In genomic region chr1:236760986-236761385, GRCh38 we compare ENCODE assay signal across 16 cellular contexts. TPM values are rescaled to one million over a fixed set of nuclear protein-coding genes. Genes with fewer than 3 reads are reported as not detected.
DNase-seq lines count a peak whose midpoint lies in the region; FAIRE-seq and TF ChIP-seq lines count a peak whose summit lies in the region.
"Had no signal": no experiment of that assay in that cellular context is flagged by ENCODE, and none has a peak within 500 bp of the region (broad histone marks: within the 10 kb centered on the region; RNA-seq: fewer than 3 reads in every experiment).

No MANE protein-coding gene starts in this region.

- no peak for TF ChIP-seq EP300 in H1 (IDR thresholded peaks at IDR 0.05; ENCODE audit: borderline replicate concordance in 1 of 2, low read depth in 2 of 2, low read length in 2 of 2)

- H3K79me2 ChIP-seq in mammary epithelial cell (ENCODE audit: insufficient read depth, low read length): no peaks in the 10 kb centered on the region
- no peaks in the 10 kb centered on the region for H3K79me2 ChIP-seq in H1 (ENCODE audit: control insufficient read depth in 1 of 2, insufficient read depth in 2 of 2, low read length in 2 of 2)
- H3K79me2 ChIP-seq in hepatocyte: no peaks in the 10 kb centered on the region
- H3K79me2 ChIP-seq in trophoblast cell (ENCODE audit: control insufficient read depth, insufficient read depth, low read length, poor library complexity): no peaks in the 10 kb centered on the region

- H3K23ac ChIP-seq in H1 (ENCODE audit: insufficient read length): no peak overlapping the region
- H3K23ac ChIP-seq in trophoblast cell (ENCODE audit: low read length): no peak overlapping the region

- no peaks in the 10 kb centered on the region for H3K36me3 Mint-ChIP-seq in activated CD4-positive, alpha-beta T cell treated with anti-CD3 and anti-CD28 coated beads, Interleukin-2, amount 10 ng/mL, durations not matched to agents 7 days and 5 days (ENCODE audit: low read depth)
- H3K36me3 Mint-ChIP-seq: CD8-positive, alpha-beta memory T cell had no signal

- H3K9ac ChIP-seq in mammary epithelial cell (ENCODE audit: insufficient read depth, low read length) (no peak overlapping the region), H1 (replicated peaks in 1 of 4; ENCODE audit: extremely low read depth in 1 of 4, low read depth in 3 of 4, low read length in 3 of 4) (no peak overlapping the region), trophoblast cell (ENCODE audit: low read length) (no peak overlapping the region)
- H3K9ac ChIP-seq: GM23248 had no signal

- peak overlapping the region; percentile 66 for H2AFZ ChIP-seq in mammary epithelial cell (ENCODE audit: low read depth, low read length)
- H2AFZ ChIP-seq in H1 (ENCODE audit: low read length): no peak overlapping the region
- H2AFZ ChIP-seq in hepatocyte: no peak overlapping the region
- H2AFZ ChIP-seq in trophoblast cell (ENCODE audit: insufficient read depth, low read length, poor library complexity): no peak overlapping the region
- H2AFZ ChIP-seq: GM23248 had no signal

- dilution Hi-C loops in mammary epithelial cell (cut with HindIII; ENCODE audit: low sequenced_read_pairs): no loop called here

- H3K18ac ChIP-seq in H1 (ENCODE audit: extremely low read depth, low read length) (no peak overlapping the region), trophoblast cell (ENCODE audit: low read length) (no peak overlapping the region)

- peaks cover 4% of the 10 kb centered on the region for H3K4me1 Mint-ChIP-seq in activated CD4-positive, alpha-beta T cell treated with anti-CD3 and anti-CD28 coated beads, Interleukin-2, amount 10 ng/mL, durations not matched to agents 7 days and 5 days

- in situ Hi-C loops in mammary epithelial cell (cut with MboI; ENCODE audit: low sequenced_read_pairs in 2 of 2): loop anchor here in 1 of 2 donors (25.0 kb wide), 1 partner anchor 626 kb away; no protein-coding TSS in a partner anchor

- no peak overlapping the region for H2BK20ac ChIP-seq in H1 (ENCODE audit: low read length)

- no peak overlapping the region for H3K4me3 ChIP-seq in mammary epithelial cell (replicated peaks in 1 of 3; ENCODE audit: insufficient read depth in 1 of 3, low read depth in 2 of 3, low read length in 3 of 3)
- no peak overlapping the region for H3K4me3 ChIP-seq in breast epithelium
- no peak overlapping the region for H3K4me3 ChIP-seq in H1 (ENCODE audit: extremely low read depth in 1 of 4, insufficient read depth in 2 of 4, low read depth in 3 of 4, low read length in 4 of 4)
- no peak overlapping the region for H3K4me3 ChIP-seq in hepatocyte
- H3K4me3 ChIP-seq in trophoblast cell (ENCODE audit: low read depth, low read length): no peak overlapping the region
- H3K4me3 ChIP-seq: GM12878, GM23248 had no signal

- TF ChIP-seq CTCF in mammary epithelial cell (conservative IDR thresholded peaks at IDR 0.05 in 1 of 2, IDR thresholded peaks at IDR 0.05 in 1 of 2; ENCODE audit: extremely low read depth in 1 of 2, insufficient read depth in 1 of 2, low read depth in 1 of 2, low read length in 2 of 2): no peak
- no peak for TF ChIP-seq CTCF in breast epithelium (IDR thresholded peaks at IDR 0.05)
- no peak for TF ChIP-seq CTCF in H1 (IDR thresholded peaks at IDR 0.05; ENCODE audit: control extremely low read depth in 1 of 3, insufficient read depth in 1 of 3, low read depth in 1 of 3, low read length in 3 of 3)
- no peak for TF ChIP-seq CTCF in hepatocyte (IDR thresholded peaks at IDR 0.05; ENCODE audit: poor library complexity)

- no peak overlapping the region for H3K27ac Mint-ChIP-seq in activated CD4-positive, alpha-beta T cell treated with anti-CD3 and anti-CD28 coated beads, Interleukin-2, amount 10 ng/mL, durations not matched to agents 7 days and 5 days
- H3K27ac Mint-ChIP-seq: CD8-positive, alpha-beta memory T cell had no signal

- no TSS peak for BruUV-seq in mammary epithelial cell (replicated peaks; lab: Mats Ljungman, UMichigan)

- H2BK5ac ChIP-seq in H1 (ENCODE audit: low read depth, low read length): no peak overlapping the region
- peak overlapping the region; percentile 22 for H2BK5ac ChIP-seq in trophoblast cell (ENCODE audit: low read depth, low read length, poor library complexity)

- H3K56ac ChIP-seq in H1 (replicated peaks; ENCODE audit: insufficient read length, low read depth, low read length): no peak overlapping the region

- TF ChIP-seq RAD21 in H1 (IDR thresholded peaks at IDR 0.05 in 1 of 2, conservative IDR thresholded peaks at IDR 0.05 in 1 of 2; ENCODE audit: low read depth in 2 of 2, low read length in 2 of 2): no peak

- H2BK15ac ChIP-seq in H1 (ENCODE audit: low read length): no peak overlapping the region

- H3K9me3 ChIP-seq in mammary epithelial cell (replicated peaks; ENCODE audit: insufficient read depth, low read length): no peaks in the 10 kb centered on the region
- H3K9me3 ChIP-seq in breast epithelium: no peaks in the 10 kb centered on the region
- H3K9me3 ChIP-seq in H1 (ENCODE audit: insufficient read depth in 2 of 2, low read depth in 1 of 2, low read length in 1 of 2): no peaks in the 10 kb centered on the region
- no peaks in the 10 kb centered on the region for H3K9me3 ChIP-seq in hepatocyte (ENCODE audit: low read depth)
- no peaks in the 10 kb centered on the region for H3K9me3 ChIP-seq in trophoblast cell (ENCODE audit: insufficient read depth, low read depth, low read length)
- H3K9me3 ChIP-seq: Caco-2 had no signal

- H3K14ac ChIP-seq in H1 (ENCODE audit: insufficient read length) (no peak overlapping the region), trophoblast cell (ENCODE audit: low read length) (no peak overlapping the region)

- H3K9me3 Mint-ChIP-seq in activated CD4-positive, alpha-beta T cell treated with anti-CD3 and anti-CD28 coated beads, Interleukin-2, amount 10 ng/mL, durations not matched to agents 7 days and 5 days: no peaks in the 10 kb centered on the region
- H3K9me3 Mint-ChIP-seq: CD8-positive, alpha-beta memory T cell had no signal

- H3K79me1 ChIP-seq in H1 (ENCODE audit: low read depth, low read length) (no peaks in the 10 kb centered on the region), trophoblast cell (ENCODE audit: low read length) (peaks cover 1% of the 10 kb centered on the region)

- H3K36me3 ChIP-seq in mammary epithelial cell (ENCODE audit: insufficient read depth, low read length) (no peaks in the 10 kb centered on the region), breast epithelium (no peaks in the 10 kb centered on the region), H1 (ENCODE audit: control insufficient read depth in 2 of 4, insufficient read depth in 4 of 4, low read length in 3 of 4) (no peaks in the 10 kb centered on the region), hepatocyte (replicated peaks; ENCODE audit: insufficient read depth, low read depth) (no peaks in the 10 kb centered on the region), trophoblast cell (ENCODE audit: control insufficient read depth in 1 of 2, insufficient read depth in 2 of 2, low read length in 2 of 2) (no peaks in the 10 kb centered on the region)

- H3K27ac ChIP-seq in mammary epithelial cell (ENCODE audit: insufficient read depth, low read depth, low read length) (no peak overlapping the region), breast epithelium (no peak overlapping the region), H1 (ENCODE audit: low read depth, low read length) (no peak overlapping the region), hepatocyte (peak overlapping the region; percentile 5), trophoblast cell (ENCODE audit: low read depth, low read length) (no peak overlapping the region)
- H3K27ac ChIP-seq: 22Rv1, GM23248 had no signal

- H3K4me1 ChIP-seq in mammary epithelial cell (ENCODE audit: insufficient read depth, low read length): no peaks in the 10 kb centered on the region
- H3K4me1 ChIP-seq in breast epithelium: no peaks in the 10 kb centered on the region
- no peaks in the 10 kb centered on the region for H3K4me1 ChIP-seq in H1 (replicated peaks in 1 of 4; ENCODE audit: control insufficient read depth in 3 of 4, insufficient read depth in 4 of 4, low read length in 3 of 4)
- peaks cover 4% of the 10 kb centered on the region for H3K4me1 ChIP-seq in hepatocyte (ENCODE audit: insufficient read depth)
- H3K4me1 ChIP-seq in trophoblast cell (ENCODE audit: control insufficient read depth in 1 of 2, insufficient read depth in 2 of 2, low read length in 2 of 2): peaks cover 0 to 2% of the 10 kb centered on the region in 2 experiments

- H3K27me3 ChIP-seq in mammary epithelial cell (ENCODE audit: insufficient read depth, low read length) (no peaks in the 10 kb centered on the region), breast epithelium (no peaks in the 10 kb centered on the region), H1 (replicated peaks in 1 of 4; ENCODE audit: control insufficient read depth in 3 of 4, extremely low read depth in 1 of 4, insufficient read depth in 3 of 4, low read length in 3 of 4) (peaks cover 0 to 1% (median 0%) of the 10 kb centered on the region in 4 experiments; a peak in 1 of 7 replicates), hepatocyte (no peaks in the 10 kb centered on the region), trophoblast cell (ENCODE audit: insufficient read depth, low read length) (no peaks in the 10 kb centered on the region)

- H4K91ac ChIP-seq in H1 (replicated peaks; ENCODE audit: insufficient read length, low read length) (no peak overlapping the region), trophoblast cell (ENCODE audit: low read depth, low read length) (peak overlapping the region; percentile 10)

- H3K4me3 Mint-ChIP-seq in activated CD4-positive, alpha-beta T cell treated with anti-CD3 and anti-CD28 coated beads, Interleukin-2, amount 10 ng/mL, durations not matched to agents 7 days and 5 days: no peak overlapping the region
- H3K4me3 Mint-ChIP-seq: CD8-positive, alpha-beta memory T cell had no signal

- H3K27me3 Mint-ChIP-seq in activated CD4-positive, alpha-beta T cell treated with anti-CD3 and anti-CD28 coated beads, Interleukin-2, amount 10 ng/mL, durations not matched to agents 7 days and 5 days: peaks cover 3% of the 10 kb centered on the region

- H3K23me2 ChIP-seq in H1 (ENCODE audit: low read depth, low read length): no peaks in the 10 kb centered on the region

- H3K9me2 ChIP-seq in hepatocyte (replicated peaks; ENCODE audit: insufficient read depth): no peaks in the 10 kb centered on the region

- no peak overlapping the region for H4K5ac ChIP-seq in H1 (ENCODE audit: insufficient read length, low read depth, low read length)

- H2BK12ac ChIP-seq in H1 (ENCODE audit: low read depth, low read length) (0 out of 2 replicates have a peak overlapping the region, but pooled peaks have one; percentile 17), trophoblast cell (ENCODE audit: low read length) (no peak overlapping the region)

- no peak for DNase-seq in mammary epithelial cell
- DNase-seq in breast epithelium (ENCODE audit: low spot score in 2 of 2): no peak
- DNase-seq in H1 (ENCODE audit: low read depth in 1 of 2, low spot score in 2 of 2): no peak
- no peak for DNase-seq in hepatocyte (ENCODE audit: low spot score)
- DNase-seq in trophoblast cell: no peak
- no peak for DNase-seq in ecto neural progenitor cell (ENCODE audit: low spot score)
- no peak for DNase-seq in activated CD4-positive, alpha-beta T cell treated with anti-CD3 and anti-CD28 coated beads, Interleukin-2, amount 10 ng/mL, durations not matched to agents 7 days and 5 days
- DNase-seq in DMS79 (lab: John Stamatoyannopoulos, UW): no peak
- DNase-seq: Caco-2; CD8-positive, alpha-beta memory T cell; DMS53; GM23248; H7 had no signal

- 51% methylated on average over 14 of the region's 14 CpGs for WGBS in mammary epithelial cell (ENCODE audit: low coverage, missing lambda C conversion rate)
- 90% methylated on average over 14 of the region's 14 CpGs; no CpG with 5 or more reads in 1 of the 2 experiments for WGBS in H1 (ENCODE audit: extremely low coverage in 1 of 2, insufficient coverage in 1 of 2, insufficient read length in 1 of 2, insufficient replicate concordance in 2 of 2, low coverage in 1 of 2, low lambda C conversion rate in 2 of 2, missing lambda C conversion rate in 1 of 2), 2 experiments
- 72% methylated on average over 14 of the region's 14 CpGs for WGBS in hepatocyte (ENCODE audit: low lambda C conversion rate, missing lambda C conversion rate)
- no CpG with 5 or more reads among the region's 14 CpGs for WGBS in trophoblast cell (ENCODE audit: extremely low coverage, insufficient coverage, insufficient read length)

- H3K4me2 ChIP-seq in mammary epithelial cell (ENCODE audit: insufficient read depth, low read depth, low read length): no peak overlapping the region
- no peak overlapping the region for H3K4me2 ChIP-seq in H1 (ENCODE audit: insufficient read depth in 1 of 2, low read depth in 2 of 2, low read length in 2 of 2)
- no peak overlapping the region for H3K4me2 ChIP-seq in hepatocyte
- no peak overlapping the region for H3K4me2 ChIP-seq in trophoblast cell (ENCODE audit: low read length)

- intact Hi-C loops in mammary epithelial cell (cut with micrococcal nuclease) (no loop called here), breast epithelium (cut with DNase I; ENCODE audit: low total_unique reads) (no loop called here)

- H2AK5ac ChIP-seq in H1 (ENCODE audit: low read depth, low read length) (no peak overlapping the region), trophoblast cell (ENCODE audit: low read length) (no peak overlapping the region)

- FAIRE-seq in H1 (lab: Jason Lieb, UNC): no peak
- FAIRE-seq: GM12878, GM18507 had no signal

- no peak for TF ChIP-seq POLR2A in breast epithelium (IDR thresholded peaks at IDR 0.05)
- TF ChIP-seq POLR2A in H1 (IDR thresholded peaks at IDR 0.05; ENCODE audit: control extremely low read depth in 1 of 2, low read depth in 2 of 2, low read length in 2 of 2): no peak

- POLR2A ChIA-PET in H1 (lab: Charles Lee; ENCODE audit: partially characterized antibody): no interaction called here
- POLR2A ChIA-PET in activated CD4-positive, alpha-beta T cell treated with anti-CD3 and anti-CD28 coated beads, Interleukin-2, amount 10 ng/mL, durations not matched to agents 7 days and 5 days (lab: Charles Lee): no interaction called here

- H4K20me1 ChIP-seq in mammary epithelial cell (ENCODE audit: insufficient read depth, low read length): no peaks in the 10 kb centered on the region
- H4K20me1 ChIP-seq in H1 (replicated peaks in 1 of 2; ENCODE audit: control insufficient read depth in 1 of 2, insufficient read depth in 2 of 2, low read length in 2 of 2): no peaks in the 10 kb centered on the region
- no peaks in the 10 kb centered on the region for H4K20me1 ChIP-seq in hepatocyte (ENCODE audit: insufficient read depth, poor library complexity, severe bottlenecking)

- H3K4ac ChIP-seq in H1 (replicated peaks; ENCODE audit: insufficient read length, low read depth, low read length) (no peak overlapping the region), trophoblast cell (ENCODE audit: low read depth, low read length) (no peak overlapping the region)

- no peak overlapping the region for H2BK120ac ChIP-seq in H1 (replicated peaks; ENCODE audit: low read depth, low read length)
- H2BK120ac ChIP-seq in trophoblast cell (ENCODE audit: insufficient read depth, low read length, poor library complexity): no peak overlapping the region

- H4K8ac ChIP-seq in H1 (ENCODE audit: extremely low read depth, insufficient read depth, low read length) (no peak overlapping the region), trophoblast cell (ENCODE audit: low read depth, low read length) (no peak overlapping the region)

- no peak overlapping the region for H4K12ac ChIP-seq in trophoblast cell (ENCODE audit: low read depth, low read length)

- CTCF ChIA-PET in mammary epithelial cell (lab: Charles Lee; ENCODE audit: low non-redundant PET) (no interaction called here), H1 (lab: Charles Lee; ENCODE audit: partially characterized antibody) (interaction anchor here (0.9 to 3.4 kb wide), 9 partner anchors 10 to 121 kb away, joined by 3 to 34 read pairs (median 13); no protein-coding TSS in a partner anchor)
- CTCF ChIA-PET in activated CD4-positive, alpha-beta T cell treated with anti-CD3 and anti-CD28 coated beads, Interleukin-2, amount 10 ng/mL, durations not matched to agents 7 days and 5 days (lab: Charles Lee): no interaction called here

RNA-seq across cellular contexts. Expression of gene MTR, which starts 34.1 kb away (rescaled TPM):
- total RNA-seq in mammary epithelial cell: 10 to 100 TPM; 36.7 to 39.8 TPM
- polyA plus RNA-seq in mammary epithelial cell: 8.1 TPM
- polyA minus RNA-seq in mammary epithelial cell: 29.2 TPM
- total RNA-seq in breast epithelium: 10 to 100 TPM; 30.5 to 32.3 (median 31.7) TPM
- total RNA-seq in H1 (2021; fragmentation: NEBNext Ultra II Directional; extraction: Animal tissue kit (Norgen Biotek cat#: 25700)): 24.2 and 27.4 TPM in 2 replicates
- polyA plus RNA-seq in H1 (2011; rRNA removed): 4.4 and 4.8 TPM in 2 replicates
- 5.7 TPM for polyA plus RNA-seq in H1 (2011; cell fraction: cytosol; rRNA removed)
- 16.4 TPM for polyA plus RNA-seq in H1 (2011; cell fraction: nucleus; rRNA removed)
- 7.0 to 14.2 TPM (median 9.3 TPM) in 4 replicates for polyA plus RNA-seq in H1 (2012, experiment 1 of 2)
- polyA plus RNA-seq in H1 (2012, experiment 2 of 2): 0.49 TPM
- polyA plus RNA-seq in H1 (2013, experiment 1 of 2): 11.6 TPM
- 9.6 TPM for polyA plus RNA-seq in H1 (2013, experiment 2 of 2)
- polyA minus RNA-seq in H1 (2011; rRNA and poly(A)+ RNA removed): 22.7 and 38.4 TPM in 2 replicates
- 11.1 TPM for polyA minus RNA-seq in H1 (2011; cell fraction: cytosol; rRNA and poly(A)+ RNA removed)
- 33.0 TPM for polyA minus RNA-seq in H1 (2011; cell fraction: nucleus; rRNA and poly(A)+ RNA removed)
- 23.8 TPM in 2 replicates for total RNA-seq in hepatocyte
- polyA plus RNA-seq in hepatocyte: 9.6 and 11.7 TPM in 2 replicates
- 11.3 and 12.1 TPM in 2 replicates for polyA plus RNA-seq in trophoblast cell (2013)
- 10 to 100 TPM; 41.1 to 42.5 TPM for total RNA-seq in activated CD4-positive, alpha-beta T cell treated with anti-CD3 and anti-CD28 coated beads, Interleukin-2, amount 10 ng/mL, durations not matched to agents 7 days and 5 days
